In genomic region chr7:100584677-100585510, GRCh38 we compare ENCODE assay signal across 8 cellular contexts. TPM values are rescaled to one million over a fixed set of nuclear protein-coding genes. Genes with fewer than 3 reads are reported as not detected.
DNase-seq lines count a peak whose midpoint lies in the region; ATAC-seq and TF ChIP-seq lines count a peak whose summit lies in the region.

No MANE protein-coding gene starts in this region.

- intact Hi-C loops in CD4-positive, alpha-beta T cell (cut with DNase I, micrococcal nuclease): loop anchor here in 1 of 2 experiments (2.0 kb wide), 1 partner anchor 90 kb away; no protein-coding TSS in a partner anchor

- CTCF ChIA-PET in CD4-positive, alpha-beta T cell (lab: Charles Lee): interaction anchor here (0.7 to 2.2 kb wide), 7 partner anchors 20 to 120 kb away, joined by 3 to 8 read pairs (median 5); partner anchors contain the start of gene MOSPD3

- no peaks in the 10 kb centered on the region for H3K9me3 ChIP-seq in CD4-positive, alpha-beta T cell (ENCODE audit: control insufficient read depth, low read length)
- H3K9me3 ChIP-seq in HUES6 (ENCODE audit: control insufficient read depth, insufficient read depth, low read depth, low read length) (no peaks in the 10 kb centered on the region), parathyroid adenoma (ENCODE audit: control insufficient read depth, low read length) (no peaks in the 10 kb centered on the region)

- H3K9ac ChIP-seq in HUES6 (ENCODE audit: low read length) (peak overlapping the region; percentile 89), parathyroid adenoma (peak overlapping the region; percentile 98)

- peaks cover 17% of the 10 kb centered on the region for H3K36me3 Mint-ChIP-seq in CD4-positive, alpha-beta T cell (ENCODE audit: low read depth)
- no peaks in the 10 kb centered on the region for H3K36me3 Mint-ChIP-seq in activated T-cell treated with anti-CD3 and anti-CD28 coated beads, Interleukin-2, amount 50 U/mL, for 72 hours (ENCODE audit: insufficient read depth in 2 of 2)

- H3K4me1 ChIP-seq in HUES6 (ENCODE audit: control insufficient read depth, insufficient read depth, low read length): peaks cover 30% of the 10 kb centered on the region
- peaks cover 21% of the 10 kb centered on the region for H3K4me1 ChIP-seq in parathyroid adenoma

- H3K27me3 Mint-ChIP-seq in CD4-positive, alpha-beta T cell: no peaks in the 10 kb centered on the region
- H3K27me3 Mint-ChIP-seq in activated T-cell treated with anti-CD3 and anti-CD28 coated beads, Interleukin-2, amount 50 U/mL, for 72 hours (ENCODE audit: low read depth): no peaks in the 10 kb centered on the region

- peak overlapping the region; percentile 97 for H3K4me3 Mint-ChIP-seq in CD4-positive, alpha-beta T cell
- peak overlapping the region; percentile 93 to 95 for H3K4me3 Mint-ChIP-seq in activated T-cell treated with anti-CD3 and anti-CD28 coated beads, Interleukin-2, amount 50 U/mL, for 72 hours

- no peaks in the 10 kb centered on the region for H3K9me3 Mint-ChIP-seq in CD4-positive, alpha-beta T cell
- H3K9me3 Mint-ChIP-seq in activated T-cell treated with anti-CD3 and anti-CD28 coated beads, Interleukin-2, amount 50 U/mL, for 72 hours: no peaks in the 10 kb centered on the region

- H3K79me2 ChIP-seq in parathyroid adenoma: peaks cover 3% of the 10 kb centered on the region

- H3K27ac ChIP-seq in CD4-positive, alpha-beta T cell (ENCODE audit: low read depth, low read length): peak overlapping the region; percentile 96
- H3K27ac ChIP-seq in HUES6 (ENCODE audit: low read depth, low read length) (no peak overlapping the region; the same call in 1 of the 2 replicates), parathyroid adenoma (peak overlapping the region; percentile 95)

- H3K4me1 Mint-ChIP-seq in CD4-positive, alpha-beta T cell (ENCODE audit: low read depth): peaks cover 35% of the 10 kb centered on the region
- H3K4me1 Mint-ChIP-seq in activated T-cell treated with anti-CD3 and anti-CD28 coated beads, Interleukin-2, amount 50 U/mL, for 72 hours (ENCODE audit: low read depth): peaks cover 29% of the 10 kb centered on the region

- POLR2A ChIA-PET in CD4-positive, alpha-beta T cell (lab: Charles Lee): interaction anchor here (0.6 to 4.9 kb wide), 27 partner anchors 10 to 1026 kb away, joined by 3 to 113 read pairs (median 12); partner anchors contain the start of genes AGFG2, GIGYF1, MEPCE and MOSPD3

- peak overlapping the region; percentile 92 for H3K4me3 ChIP-seq in HUES6 (ENCODE audit: low read depth, low read length)
- H3K4me3 ChIP-seq in parathyroid adenoma (ENCODE audit: low read depth, low read length): peak overlapping the region; percentile 99

- no peaks in the 10 kb centered on the region for H3K27me3 ChIP-seq in CD4-positive, alpha-beta T cell (ENCODE audit: control insufficient read depth, insufficient read depth, low read length)
- H3K27me3 ChIP-seq in HUES6 (ENCODE audit: control insufficient read depth, insufficient read depth, low read length) (no peaks in the 10 kb centered on the region), parathyroid adenoma (ENCODE audit: control insufficient read depth, insufficient read depth, low read length) (no peaks in the 10 kb centered on the region)

- TF ChIP-seq CTCF in CD4-positive, alpha-beta T cell (IDR thresholded peaks at IDR 0.05): no peak
- no peak for TF ChIP-seq CTCF in parathyroid adenoma (IDR thresholded peaks at IDR 0.05)

- H3K36me3 ChIP-seq in HUES6 (ENCODE audit: control insufficient read depth, insufficient read depth, low read length) (peaks cover 28% of the 10 kb centered on the region), parathyroid adenoma (ENCODE audit: control insufficient read depth, insufficient read depth, low read length) (no peaks in the 10 kb centered on the region)

- H2AFZ ChIP-seq in parathyroid adenoma: peak overlapping the region; percentile 80

- peak overlapping the region; percentile 79 for H3K4me2 ChIP-seq in parathyroid adenoma (ENCODE audit: low read length)

- DNase-seq in CD4-positive, alpha-beta T cell: no peak
- no peak for DNase-seq in activated T-cell treated with anti-CD3 and anti-CD28 coated beads, Interleukin-2, amount 50 U/mL, for 72 hours
- DNase-seq in glomerular visceral epithelial cell (ENCODE audit: extremely low spot score) (peak; percentile 31), RPMI8226 (no peak)

- ATAC-seq in CD4-positive, alpha-beta T cell (ENCODE audit: poor library complexity): no peak
- ATAC-seq in activated T-cell treated with anti-CD3 and anti-CD28 coated beads, Interleukin-2, amount 50 U/mL, for 72 hours (replicated peaks in 1 of 2): no peak
- ATAC-seq in HG03439 (IDR thresholded peaks at IDR 0.05; ENCODE audit: unreplicated experiment) (no peak), HG03442 (IDR thresholded peaks at IDR 0.05; ENCODE audit: unreplicated experiment) (no peak)

- H3K27ac Mint-ChIP-seq in CD4-positive, alpha-beta T cell: no peak overlapping the region
- H3K27ac Mint-ChIP-seq in activated T-cell treated with anti-CD3 and anti-CD28 coated beads, Interleukin-2, amount 50 U/mL, for 72 hours: peak overlapping the region; percentile 89

RNA-seq across cellular contexts. Expression of gene LRCH4, which starts 1.0 kb away (rescaled TPM):
- total RNA-seq in CD4-positive, alpha-beta T cell: 100 to 1,000 TPM; 313 to 317 TPM
- 100 to 1,000 TPM; 144 to 154 TPM for total RNA-seq in activated T-cell treated with anti-CD3 and anti-CD28 coated beads, Interleukin-2, amount 50 U/mL, for 72 hours

RNA-seq across cellular contexts. Expression of gene FBXO24, which starts 1.2 kb away (rescaled TPM):
- under 1 TPM; 0.66 to 0.78 TPM for total RNA-seq in CD4-positive, alpha-beta T cell
- total RNA-seq in activated T-cell treated with anti-CD3 and anti-CD28 coated beads, Interleukin-2, amount 50 U/mL, for 72 hours: 1 to 10 TPM; 2.1 to 3.6 TPM

RNA-seq across cellular contexts. Expression of gene SAP25, which starts 11.2 kb away (rescaled TPM):
- 10 to 100 TPM; 52.0 to 53.4 TPM for total RNA-seq in CD4-positive, alpha-beta T cell
- total RNA-seq in activated T-cell treated with anti-CD3 and anti-CD28 coated beads, Interleukin-2, amount 50 U/mL, for 72 hours: 10 to 100 TPM; 21.4 to 23.4 TPM

RNA-seq across cellular contexts. Expression of gene PCOLCE, which starts 17.3 kb away (rescaled TPM):
- 1 to 10 TPM; 6.7 to 7.5 TPM for total RNA-seq in CD4-positive, alpha-beta T cell
- 10 to 100 TPM; 12.9 to 13.7 TPM for total RNA-seq in activated T-cell treated with anti-CD3 and anti-CD28 coated beads, Interleukin-2, amount 50 U/mL, for 72 hours

RNA-seq across cellular contexts. Expression of gene MOSPD3, which starts 27.4 kb away (rescaled TPM):
- 10 to 100 TPM in 1 of 2 experiments, 1 to 10 TPM in 1; 8.5 to 10.9 TPM for total RNA-seq in CD4-positive, alpha-beta T cell
- 10 to 100 TPM; 12.6 to 13.4 TPM for total RNA-seq in activated T-cell treated with anti-CD3 and anti-CD28 coated beads, Interleukin-2, amount 50 U/mL, for 72 hours
